Comparison of ENCODE assay signal across 26 cellular contexts in genomic region chr22:49863936-49864335, GRCh38. TPM values are rescaled to one million over a fixed set of nuclear protein-coding genes. Genes with fewer than 3 reads are reported as not detected.
A peak's percentile ranks its signal among the peaks of the same experiment; 100 is the strongest.
DNase-seq lines count a peak whose midpoint lies in the region; ATAC-seq lines count a peak whose summit lies in the region.
"Had no signal": no experiment of that assay in that cellular context is flagged by ENCODE, and none has a peak within 500 bp of the region (broad histone marks: within the 10 kb centered on the region; RNA-seq: fewer than 3 reads in every experiment).

No MANE protein-coding gene starts in this region.

- H3K27ac ChIP-seq in thymus (ENCODE audit: low read depth) = peak overlapping the region; percentile 81
- H3K27ac ChIP-seq: epithelial cell of prostate, heart left ventricle, ovary, tibial nerve had no signal

- H3K27me3 ChIP-seq in thymus (ENCODE audit: control insufficient read depth, insufficient read depth) = no peaks in the 10 kb centered on the region
- H3K27me3 ChIP-seq: heart left ventricle, ovary, tibial nerve had no signal

- H3K27me3 Mint-ChIP-seq in T-helper 2 cell treated with Interferon-gamma antibody and Interleukin-4, amounts not matched to agents 5 μg/mL and 100 μg/mL, for 36 hours (ENCODE audit: low read depth) = no peaks in the 10 kb centered on the region
- no peaks in the 10 kb centered on the region for H3K27me3 Mint-ChIP-seq in activated naive CD8-positive, alpha-beta T cell
- no peaks in the 10 kb centered on the region for H3K27me3 Mint-ChIP-seq in activated naive CD8-positive, alpha-beta T cell treated with anti-CD3 and anti-CD28 coated beads, Interleukin-2, amount 50 U/mL, for 24 hours
- no peaks in the 10 kb centered on the region for H3K27me3 Mint-ChIP-seq in central memory CD8-positive, alpha-beta T cell

- H3K4me3 Mint-ChIP-seq in T-helper 2 cell treated with Interferon-gamma antibody and Interleukin-4, amounts not matched to agents 5 μg/mL and 100 μg/mL, for 36 hours = no peak overlapping the region
- H3K4me3 Mint-ChIP-seq in activated naive CD8-positive, alpha-beta T cell = no peak overlapping the region
- no peak overlapping the region for H3K4me3 Mint-ChIP-seq in activated naive CD8-positive, alpha-beta T cell treated with anti-CD3 and anti-CD28 coated beads, Interleukin-2, amount 50 U/mL, for 24 hours
- H3K4me3 Mint-ChIP-seq in central memory CD8-positive, alpha-beta T cell = no peak overlapping the region
- H3K4me3 Mint-ChIP-seq: nephron progenitor cell had no signal

- no peak for DNase-seq in T-helper 2 cell treated with Interferon-gamma antibody and Interleukin-4, amounts not matched to agents 5 μg/mL and 100 μg/mL, for 36 hours (ENCODE audit: low spot score)
- no peak for DNase-seq in T-helper 2 cell
- DNase-seq in activated naive CD8-positive, alpha-beta T cell treated with anti-CD3 and anti-CD28 coated beads, Interleukin-2, amount 50 U/mL, for 24 hours = no peak
- DNase-seq in central memory CD8-positive, alpha-beta T cell (ENCODE audit: low spot score in 2 of 2) = no peak
- DNase-seq in DMS114 treated with DMSO at 0.1 percent for 48 hours (lab: John Stamatoyannopoulos, UW; ENCODE audit: unreplicated experiment) = no peak
- DNase-seq: 8988T; activated CD4-positive, CD25-positive, alpha-beta regulatory T cell treated with anti-CD3 and anti-CD28 coated beads, Interleukin-2, amount 50 U/mL, for 72 hours; DMS 273 treated with DMSO at 0.1 percent for 48 hours; effector CD4-positive, alpha-beta T cell; heart left ventricle; IMR-90; midbrain; NCI-H1417; NCI-H2081; NCI-H2227 treated with DMSO at 0.1 percent for 48 hours; NCI-H526 treated with DMSO at 0.1 percent for 48 hours; nephron progenitor cell; ovary; retina; small intestine had no signal

- H3K9me3 Mint-ChIP-seq in T-helper 2 cell treated with Interferon-gamma antibody and Interleukin-4, amounts not matched to agents 5 μg/mL and 100 μg/mL, for 36 hours = peaks cover 25% of the 10 kb centered on the region
- H3K9me3 Mint-ChIP-seq in activated naive CD8-positive, alpha-beta T cell (ENCODE audit: low read depth) = peaks cover 8% of the 10 kb centered on the region
- peaks cover 19% of the 10 kb centered on the region for H3K9me3 Mint-ChIP-seq in activated naive CD8-positive, alpha-beta T cell treated with anti-CD3 and anti-CD28 coated beads, Interleukin-2, amount 50 U/mL, for 24 hours
- H3K9me3 Mint-ChIP-seq in central memory CD8-positive, alpha-beta T cell = no peaks in the 10 kb centered on the region

- peaks cover 10% of the 10 kb centered on the region for H3K36me3 ChIP-seq in thymus (ENCODE audit: control insufficient read depth, insufficient read depth)
- H3K36me3 ChIP-seq: ovary had no signal

- H3K4me3 ChIP-seq in thymus (ENCODE audit: low read length) = no peak overlapping the region
- H3K4me3 ChIP-seq: heart left ventricle, ovary, tibial nerve had no signal

- WGBS in thymus = 16% methylated on average over 7 of the region's 7 CpGs

- peaks cover 50% of the 10 kb centered on the region for H3K36me3 Mint-ChIP-seq in T-helper 2 cell treated with Interferon-gamma antibody and Interleukin-4, amounts not matched to agents 5 μg/mL and 100 μg/mL, for 36 hours (ENCODE audit: low read depth)
- peaks cover 22% of the 10 kb centered on the region for H3K36me3 Mint-ChIP-seq in activated naive CD8-positive, alpha-beta T cell
- H3K36me3 Mint-ChIP-seq in activated naive CD8-positive, alpha-beta T cell treated with anti-CD3 and anti-CD28 coated beads, Interleukin-2, amount 50 U/mL, for 24 hours (ENCODE audit: low read depth) = peaks cover 41% of the 10 kb centered on the region
- peaks cover 7% of the 10 kb centered on the region for H3K36me3 Mint-ChIP-seq in central memory CD8-positive, alpha-beta T cell (ENCODE audit: insufficient read depth)

- no peak for ATAC-seq in activated naive CD8-positive, alpha-beta T cell treated with anti-CD3 and anti-CD28 coated beads, Interleukin-2, amount 50 U/mL, for 24 hours
- ATAC-seq in central memory CD8-positive, alpha-beta T cell (replicated peaks; ENCODE audit: extremely low read depth, poor library complexity, severe bottlenecking) = no peak
- ATAC-seq in HG03432 (IDR thresholded peaks at IDR 0.05; ENCODE audit: unreplicated experiment) = no peak
- ATAC-seq: heart left ventricle, Panc1 had no signal

- peak overlapping the region; percentile 4 for H3K27ac Mint-ChIP-seq in T-helper 2 cell treated with Interferon-gamma antibody and Interleukin-4, amounts not matched to agents 5 μg/mL and 100 μg/mL, for 36 hours
- peak overlapping the region; percentile 28 for H3K27ac Mint-ChIP-seq in activated naive CD8-positive, alpha-beta T cell
- H3K27ac Mint-ChIP-seq in activated naive CD8-positive, alpha-beta T cell treated with anti-CD3 and anti-CD28 coated beads, Interleukin-2, amount 50 U/mL, for 24 hours = no peak overlapping the region
- peak overlapping the region; percentile 25 for H3K27ac Mint-ChIP-seq in central memory CD8-positive, alpha-beta T cell (ENCODE audit: low read depth)
- H3K27ac Mint-ChIP-seq: nephron progenitor cell had no signal

- H3K9me3 ChIP-seq in thymus (ENCODE audit: control insufficient read depth) = peaks cover 2% of the 10 kb centered on the region
- H3K9me3 ChIP-seq: ovary had no signal

- peaks cover 44% of the 10 kb centered on the region for H3K4me1 Mint-ChIP-seq in T-helper 2 cell treated with Interferon-gamma antibody and Interleukin-4, amounts not matched to agents 5 μg/mL and 100 μg/mL, for 36 hours (ENCODE audit: low read depth)
- H3K4me1 Mint-ChIP-seq in activated naive CD8-positive, alpha-beta T cell (ENCODE audit: low read depth) = peaks cover 58% of the 10 kb centered on the region
- H3K4me1 Mint-ChIP-seq in activated naive CD8-positive, alpha-beta T cell treated with anti-CD3 and anti-CD28 coated beads, Interleukin-2, amount 50 U/mL, for 24 hours = peaks cover 59% of the 10 kb centered on the region
- peaks cover 58% of the 10 kb centered on the region for H3K4me1 Mint-ChIP-seq in central memory CD8-positive, alpha-beta T cell

- peaks cover 29% of the 10 kb centered on the region for H3K4me1 ChIP-seq in thymus (ENCODE audit: control insufficient read depth, insufficient read depth, low read length)
- H3K4me1 ChIP-seq: tibial nerve had no signal

RNA-seq across cellular contexts. Expression of gene ZBED4, which starts 10.3 kb away (rescaled TPM):
- 6.4 TPM for polyA plus RNA-seq in thymus

RNA-seq across cellular contexts. Expression of gene BRD1, which starts 36.3 kb away (rescaled TPM):
- polyA plus RNA-seq in thymus = 43.6 TPM

RNA-seq across cellular contexts. Expression of gene ALG12, which starts 54.3 kb away (rescaled TPM):
- 9.1 TPM for polyA plus RNA-seq in thymus

RNA-seq across cellular contexts. Expression of gene CRELD2, which starts 54.5 kb away (rescaled TPM):
- polyA plus RNA-seq in thymus = 24.3 TPM
